In genomic region chr2:143254108-143254507, GRCh38 we compare ENCODE assay signal across 15 cellular contexts.
A peak's percentile ranks its signal among the peaks of the same experiment; 100 is the strongest.
DNase-seq lines count a peak whose midpoint lies in the region; TF ChIP-seq lines count a peak whose summit lies in the region.
"Had no signal": no experiment of that assay in that cellular context is flagged by ENCODE, and none has a peak within 500 bp of the region (broad histone marks: within the 10 kb centered on the region; RNA-seq: fewer than 3 reads in every experiment).

No MANE protein-coding gene starts in this region.

- H3K9me3 Mint-ChIP-seq in CD8-positive, alpha-beta memory T cell = no peaks in the 10 kb centered on the region
- peaks cover 3% of the 10 kb centered on the region for H3K9me3 Mint-ChIP-seq in activated CD4-positive, alpha-beta T cell treated with anti-CD3 and anti-CD28 coated beads, Interleukin-2, amount 10 ng/mL, durations not matched to agents 7 days and 5 days
- no peaks in the 10 kb centered on the region for H3K9me3 Mint-ChIP-seq in progenitor cell of endocrine pancreas (ENCODE audit: low read depth)

- peaks cover 12 to 28% (median 15%) of the 10 kb centered on the region in 3 donors for H3K36me3 Mint-ChIP-seq in CD8-positive, alpha-beta memory T cell
- H3K36me3 Mint-ChIP-seq in activated CD4-positive, alpha-beta T cell treated with anti-CD3 and anti-CD28 coated beads, Interleukin-2, amount 10 ng/mL, durations not matched to agents 7 days and 5 days (ENCODE audit: low read depth) = peaks cover 45% of the 10 kb centered on the region
- no peaks in the 10 kb centered on the region for H3K36me3 Mint-ChIP-seq in progenitor cell of endocrine pancreas (ENCODE audit: insufficient read depth)
- H3K36me3 Mint-ChIP-seq: brain had no signal

- peak; percentile 42 for DNase-seq in NCI-H82 (lab: John Stamatoyannopoulos, UW)
- DNase-seq in NCI-H82 treated with DMSO at 0.1 percent for 48 hours (lab: John Stamatoyannopoulos, UW; ENCODE audit: unreplicated experiment) = no peak
- DNase-seq in CD8-positive, alpha-beta memory T cell = peak in 4 of 5 donors; percentile 12 to 52 (median 23)
- DNase-seq in activated CD4-positive, alpha-beta T cell treated with anti-CD3 and anti-CD28 coated beads, Interleukin-2, amount 10 ng/mL, durations not matched to agents 7 days and 5 days = peak; percentile 37
- peak; percentile 4 for DNase-seq in fibroblast of villous mesenchyme (ENCODE audit: low read depth)
- no peak for DNase-seq in NCI-H748 (lab: John Stamatoyannopoulos, UW; ENCODE audit: unreplicated experiment)
- DNase-seq in progenitor cell of endocrine pancreas (ENCODE audit: low spot score, unreplicated experiment) = no peak
- no peak for DNase-seq in brain microvascular endothelial cell
- DNase-seq: dorsolateral prefrontal cortex, left ventricle myocardium inferior, NCI-H2029 treated with DMSO at 0.1 percent for 48 hours, NCI-H748 treated with DMSO at 0.1 percent for 48 hours, upper lobe of right lung had no signal

- no peaks in the 10 kb centered on the region for H3K27me3 ChIP-seq in CD8-positive, alpha-beta memory T cell (ENCODE audit: insufficient read depth, low read length, poor library complexity, severe bottlenecking)
- H3K27me3 ChIP-seq in brain microvascular endothelial cell (replicated peaks) = no peaks in the 10 kb centered on the region
- H3K27me3 ChIP-seq: upper lobe of right lung had no signal

- H3K27ac ChIP-seq in CD8-positive, alpha-beta memory T cell (ENCODE audit: low read depth, low read length) = no peak overlapping the region
- no peak overlapping the region for H3K27ac ChIP-seq in brain microvascular endothelial cell
- H3K27ac ChIP-seq: 22Rv1, dorsolateral prefrontal cortex, left ventricle myocardium inferior, upper lobe of right lung had no signal

- H3K9me3 ChIP-seq in CD8-positive, alpha-beta memory T cell (ENCODE audit: low read length) = no peaks in the 10 kb centered on the region
- H3K9me3 ChIP-seq: left ventricle myocardium inferior, upper lobe of right lung had no signal

- peaks cover 71% of the 10 kb centered on the region for H3K4me1 ChIP-seq in CD8-positive, alpha-beta memory T cell (ENCODE audit: insufficient read depth, low read length)
- H3K4me1 ChIP-seq: left ventricle myocardium inferior, upper lobe of right lung had no signal

- CTCF ChIA-PET in CD8-positive, alpha-beta memory T cell (lab: Charles Lee) = interaction anchor here (0.7 kb wide), 1 partner anchor 92 kb away, joined by 3 read pairs; no protein-coding TSS in a partner anchor
- CTCF ChIA-PET in activated CD4-positive, alpha-beta T cell treated with anti-CD3 and anti-CD28 coated beads, Interleukin-2, amount 10 ng/mL, durations not matched to agents 7 days and 5 days (lab: Charles Lee) = no interaction called here

- POLR2A ChIA-PET in CD8-positive, alpha-beta memory T cell (lab: Charles Lee) = no interaction called here
- POLR2A ChIA-PET in activated CD4-positive, alpha-beta T cell treated with anti-CD3 and anti-CD28 coated beads, Interleukin-2, amount 10 ng/mL, durations not matched to agents 7 days and 5 days (lab: Charles Lee) = no interaction called here

- peak overlapping the region; percentile 60 to 89 (median 74) for H3K4me3 Mint-ChIP-seq in CD8-positive, alpha-beta memory T cell
- peak overlapping the region; percentile 35 for H3K4me3 Mint-ChIP-seq in activated CD4-positive, alpha-beta T cell treated with anti-CD3 and anti-CD28 coated beads, Interleukin-2, amount 10 ng/mL, durations not matched to agents 7 days and 5 days
- H3K4me3 Mint-ChIP-seq in progenitor cell of endocrine pancreas (ENCODE audit: low read depth) = no peak overlapping the region
- H3K4me3 Mint-ChIP-seq: brain had no signal

- H3K27ac Mint-ChIP-seq in CD8-positive, alpha-beta memory T cell = peak overlapping the region; percentile 80 to 98 (median 90)
- peak overlapping the region; percentile 73 for H3K27ac Mint-ChIP-seq in activated CD4-positive, alpha-beta T cell treated with anti-CD3 and anti-CD28 coated beads, Interleukin-2, amount 10 ng/mL, durations not matched to agents 7 days and 5 days
- no peak overlapping the region for H3K27ac Mint-ChIP-seq in progenitor cell of endocrine pancreas
- H3K27ac Mint-ChIP-seq: brain had no signal

- peaks cover 74 to 90% (median 89%) of the 10 kb centered on the region in 3 donors for H3K4me1 Mint-ChIP-seq in CD8-positive, alpha-beta memory T cell
- peaks cover 72% of the 10 kb centered on the region for H3K4me1 Mint-ChIP-seq in activated CD4-positive, alpha-beta T cell treated with anti-CD3 and anti-CD28 coated beads, Interleukin-2, amount 10 ng/mL, durations not matched to agents 7 days and 5 days
- no peaks in the 10 kb centered on the region for H3K4me1 Mint-ChIP-seq in progenitor cell of endocrine pancreas (ENCODE audit: low read depth)

- no peaks in the 10 kb centered on the region for H3K36me3 ChIP-seq in CD8-positive, alpha-beta memory T cell (ENCODE audit: insufficient read depth, low read length)
- H3K36me3 ChIP-seq in brain microvascular endothelial cell (replicated peaks) = no peaks in the 10 kb centered on the region
- H3K36me3 ChIP-seq: left ventricle myocardium inferior, upper lobe of right lung had no signal

- no peaks in the 10 kb centered on the region for H3K27me3 Mint-ChIP-seq in CD8-positive, alpha-beta memory T cell
- H3K27me3 Mint-ChIP-seq in activated CD4-positive, alpha-beta T cell treated with anti-CD3 and anti-CD28 coated beads, Interleukin-2, amount 10 ng/mL, durations not matched to agents 7 days and 5 days = no peaks in the 10 kb centered on the region
- H3K27me3 Mint-ChIP-seq in progenitor cell of endocrine pancreas = no peaks in the 10 kb centered on the region
- H3K27me3 Mint-ChIP-seq: brain had no signal

- no peak overlapping the region for H3K4me3 ChIP-seq in CD8-positive, alpha-beta memory T cell (ENCODE audit: low read length)
- no peak overlapping the region for H3K4me3 ChIP-seq in fibroblast of villous mesenchyme (ENCODE audit: low read depth, low read length)
- no peak overlapping the region for H3K4me3 ChIP-seq in brain microvascular endothelial cell (ENCODE audit: low read depth, low read length)
- H3K4me3 ChIP-seq: dorsolateral prefrontal cortex, left ventricle myocardium inferior, upper lobe of right lung had no signal

- in situ Hi-C loops in brain microvascular endothelial cell (cut with HindIII; ENCODE audit: low pct_ligation_motif_present, low sequenced_read_pairs) = no loop called here

- no peak for TF ChIP-seq CTCF in fibroblast of villous mesenchyme (IDR thresholded peaks at IDR 0.05; ENCODE audit: insufficient read depth, low read depth, low read length)
- no peak for TF ChIP-seq CTCF in progenitor cell of endocrine pancreas (IDR thresholded peaks at IDR 0.05; ENCODE audit: unreplicated experiment)
- TF ChIP-seq CTCF in brain microvascular endothelial cell (IDR thresholded peaks at IDR 0.05; ENCODE audit: low read depth, low read length, missing control alignments) = no peak

Comparison
In these comparisons a context has a peak if more than half of its experiments do, and no peak if none do; other contexts are left out.
1. DNase-seq: peak in NCI-H82 (single experiment), CD8-positive, alpha-beta memory T cell (4 of 5), activated CD4-positive, alpha-beta T cell treated with anti-CD3 and anti-CD28 coated beads, Interleukin-2, amount 10 ng/mL, durations not matched to agents 7 days and 5 days (single experiment) and fibroblast of villous mesenchyme (single experiment); none in NCI-H82 treated with DMSO at 0.1 percent for 48 hours (single experiment), NCI-H748 (single experiment), progenitor cell of endocrine pancreas (single experiment) and brain microvascular endothelial cell (single experiment).